ENCODE assay signal across 6 cellular contexts in the genomic region with DNA sequence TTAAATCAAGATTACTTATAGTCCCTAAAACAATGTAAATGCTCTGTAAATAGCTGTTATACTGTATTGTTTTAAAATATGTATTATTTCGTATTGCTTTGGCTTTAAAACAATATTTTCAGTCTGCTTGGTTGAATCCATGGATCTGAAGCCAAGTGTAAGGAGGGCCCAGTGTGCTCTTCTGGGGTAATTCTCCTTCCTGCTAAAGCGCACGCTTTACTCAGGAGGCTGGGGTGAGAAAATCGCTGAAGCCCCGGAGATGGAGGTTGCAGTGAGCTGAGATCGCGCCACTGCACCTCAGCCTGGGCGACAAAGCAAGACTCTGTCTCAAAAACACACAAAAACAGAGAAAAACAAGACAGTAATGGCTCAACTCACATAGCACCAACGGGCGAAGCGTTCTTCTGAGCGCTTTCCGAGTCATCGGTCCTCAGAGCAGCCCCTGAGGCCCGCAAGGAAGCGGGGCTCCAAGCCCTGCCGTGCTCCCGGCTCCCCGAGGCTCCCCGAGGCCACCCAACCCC. TPM values are rescaled to one million over a fixed set of nuclear protein-coding genes. Genes with fewer than 3 reads are reported as not detected.
A peak's percentile ranks its signal among the peaks of the same experiment; 100 is the strongest.
DNase-seq lines count a peak whose midpoint lies in the region; ATAC-seq and TF ChIP-seq lines count a peak whose summit lies in the region.

No MANE protein-coding gene starts in this region.

- peak overlapping the region; percentile 88 to 96 for H3K4me3 Mint-ChIP-seq in activated T-cell treated with anti-CD3 and anti-CD28 coated beads, Interleukin-2, amount 50 U/mL, for 72 hours
- H3K4me3 Mint-ChIP-seq in activated naive CD8-positive, alpha-beta T cell treated with anti-CD3 and anti-CD28 coated beads for 36 hours: peak overlapping the region; percentile 90
- peak overlapping the region; percentile 92 for H3K4me3 Mint-ChIP-seq in mesothelial cell of epicardium

- no peak for DNase-seq in activated T-cell treated with anti-CD3 and anti-CD28 coated beads, Interleukin-2, amount 50 U/mL, for 72 hours
- DNase-seq in activated T-cell treated with anti-CD3 and anti-CD28 coated beads, Interleukin-2, amount 50 U/mL, for 1 hour: no peak
- no peak for DNase-seq in activated naive CD8-positive, alpha-beta T cell treated with anti-CD3 and anti-CD28 coated beads for 36 hours
- DNase-seq in mesothelial cell of epicardium (ENCODE audit: low spot score in 2 of 2, unreplicated experiment in 2 of 2): no peak
- no peak for DNase-seq in NCI-H128 (lab: John Stamatoyannopoulos, UW; ENCODE audit: unreplicated experiment)
- DNase-seq in NCI-H2107 (lab: John Stamatoyannopoulos, UW): no peak

- H3K4me1 Mint-ChIP-seq in activated T-cell treated with anti-CD3 and anti-CD28 coated beads, Interleukin-2, amount 50 U/mL, for 72 hours (ENCODE audit: low read depth): peaks cover 29% of the 10 kb centered on the region
- peaks cover 13% of the 10 kb centered on the region for H3K4me1 Mint-ChIP-seq in activated naive CD8-positive, alpha-beta T cell treated with anti-CD3 and anti-CD28 coated beads for 36 hours
- peaks cover 21% of the 10 kb centered on the region for H3K4me1 Mint-ChIP-seq in mesothelial cell of epicardium

- peak; percentile 18 to 27 for ATAC-seq in activated T-cell treated with anti-CD3 and anti-CD28 coated beads, Interleukin-2, amount 50 U/mL, for 72 hours (replicated peaks in 1 of 2)

- H3K27ac Mint-ChIP-seq in activated T-cell treated with anti-CD3 and anti-CD28 coated beads, Interleukin-2, amount 50 U/mL, for 72 hours: peak overlapping the region; percentile 83
- peak overlapping the region; percentile 85 for H3K27ac Mint-ChIP-seq in activated naive CD8-positive, alpha-beta T cell treated with anti-CD3 and anti-CD28 coated beads for 36 hours
- H3K27ac Mint-ChIP-seq in mesothelial cell of epicardium: peak overlapping the region; percentile 89

- no peak for TF ChIP-seq CTCF in mesothelial cell of epicardium (IDR thresholded peaks at IDR 0.05; ENCODE audit: unreplicated experiment)

- H3K27me3 Mint-ChIP-seq in activated T-cell treated with anti-CD3 and anti-CD28 coated beads, Interleukin-2, amount 50 U/mL, for 72 hours (ENCODE audit: low read depth): no peaks in the 10 kb centered on the region
- H3K27me3 Mint-ChIP-seq in activated naive CD8-positive, alpha-beta T cell treated with anti-CD3 and anti-CD28 coated beads for 36 hours: no peaks in the 10 kb centered on the region
- no peaks in the 10 kb centered on the region for H3K27me3 Mint-ChIP-seq in mesothelial cell of epicardium (ENCODE audit: low read depth)

- no peaks in the 10 kb centered on the region for H3K36me3 Mint-ChIP-seq in activated T-cell treated with anti-CD3 and anti-CD28 coated beads, Interleukin-2, amount 50 U/mL, for 72 hours (ENCODE audit: insufficient read depth in 2 of 2)
- no peaks in the 10 kb centered on the region for H3K36me3 Mint-ChIP-seq in activated naive CD8-positive, alpha-beta T cell treated with anti-CD3 and anti-CD28 coated beads for 36 hours
- H3K36me3 Mint-ChIP-seq in mesothelial cell of epicardium: no peaks in the 10 kb centered on the region

- no peaks in the 10 kb centered on the region for H3K9me3 Mint-ChIP-seq in activated T-cell treated with anti-CD3 and anti-CD28 coated beads, Interleukin-2, amount 50 U/mL, for 72 hours
- H3K9me3 Mint-ChIP-seq in activated naive CD8-positive, alpha-beta T cell treated with anti-CD3 and anti-CD28 coated beads for 36 hours: no peaks in the 10 kb centered on the region
- H3K9me3 Mint-ChIP-seq in mesothelial cell of epicardium: no peaks in the 10 kb centered on the region

RNA-seq across cellular contexts. Expression of a gene that starts 0.4 kb away (rescaled TPM):
- 10 to 100 TPM; 11.8 to 13.9 TPM for total RNA-seq in activated T-cell treated with anti-CD3 and anti-CD28 coated beads, Interleukin-2, amount 50 U/mL, for 72 hours
- 1 to 10 TPM; 6.6 to 7.1 TPM for total RNA-seq in activated naive CD8-positive, alpha-beta T cell treated with anti-CD3 and anti-CD28 coated beads for 36 hours
- total RNA-seq in mesothelial cell of epicardium: 63.3 to 68.6 TPM (median 65.8 TPM) in 3 replicates

RNA-seq across cellular contexts. Expression of a gene that starts 6.7 kb away (rescaled TPM):
- total RNA-seq in activated T-cell treated with anti-CD3 and anti-CD28 coated beads, Interleukin-2, amount 50 U/mL, for 72 hours: not detected
- under 1 TPM; 0.20 to 0.21 TPM for total RNA-seq in activated naive CD8-positive, alpha-beta T cell treated with anti-CD3 and anti-CD28 coated beads for 36 hours
- 0.23 to 0.63 TPM (median 0.38 TPM) in 3 replicates for total RNA-seq in mesothelial cell of epicardium

RNA-seq across cellular contexts. Expression of a gene that starts 13.1 kb away (rescaled TPM):
- 10 to 100 TPM in 1 of 2 donors, 1 to 10 TPM in 1; 8.8 to 12.0 TPM for total RNA-seq in activated T-cell treated with anti-CD3 and anti-CD28 coated beads, Interleukin-2, amount 50 U/mL, for 72 hours
- 10 to 100 TPM; 12.5 to 14.0 TPM for total RNA-seq in activated naive CD8-positive, alpha-beta T cell treated with anti-CD3 and anti-CD28 coated beads for 36 hours
- 15.2 to 16.2 TPM (median 15.6 TPM) in 3 replicates for total RNA-seq in mesothelial cell of epicardium

RNA-seq across cellular contexts. Expression of a gene that starts 24.9 kb away (rescaled TPM):
- total RNA-seq in activated T-cell treated with anti-CD3 and anti-CD28 coated beads, Interleukin-2, amount 50 U/mL, for 72 hours: 10 to 100 TPM; 15.9 to 18.6 TPM
- 10 to 100 TPM; 17.0 to 17.2 TPM for total RNA-seq in activated naive CD8-positive, alpha-beta T cell treated with anti-CD3 and anti-CD28 coated beads for 36 hours
- 35.2 to 37.7 TPM (median 37.4 TPM) in 3 replicates for total RNA-seq in mesothelial cell of epicardium

RNA-seq across cellular contexts. Expression of a gene that starts 54.2 kb away (rescaled TPM):
- total RNA-seq in activated T-cell treated with anti-CD3 and anti-CD28 coated beads, Interleukin-2, amount 50 U/mL, for 72 hours: 10 to 100 TPM; 21.0 to 22.0 TPM
- 10 to 100 TPM; 14.4 to 17.6 TPM for total RNA-seq in activated naive CD8-positive, alpha-beta T cell treated with anti-CD3 and anti-CD28 coated beads for 36 hours
- 25.5 to 32.5 TPM (median 28.0 TPM) in 3 replicates for total RNA-seq in mesothelial cell of epicardium
